ENCODE assay signal across 12 cellular contexts in the genomic region with DNA sequence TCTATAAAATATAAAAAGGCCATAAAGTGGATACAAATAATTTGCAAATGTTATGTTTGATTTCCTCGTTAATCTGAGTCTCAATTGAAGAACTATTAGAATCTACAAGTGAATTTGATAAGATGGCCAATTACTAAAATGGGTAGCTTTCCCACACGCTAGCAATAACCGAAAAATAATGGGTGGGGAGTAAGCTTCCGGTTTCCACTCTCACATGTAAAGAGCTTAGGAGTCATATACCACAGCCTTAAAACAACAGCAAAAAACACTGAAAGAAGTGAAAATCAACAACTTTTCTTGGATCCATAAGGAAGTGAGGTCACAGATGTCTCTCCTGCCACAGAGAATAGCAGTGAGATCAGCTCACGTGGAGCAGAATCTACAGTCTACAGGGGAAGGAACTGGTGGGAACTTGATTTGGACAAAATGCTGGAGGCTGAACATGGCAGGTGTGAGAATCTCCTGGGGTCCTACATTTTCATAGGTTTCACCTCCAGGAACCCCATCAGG. TPM values are rescaled to one million over a fixed set of nuclear protein-coding genes. Genes with fewer than 3 reads are reported as not detected.
DNase-seq lines count a peak whose midpoint lies in the region; ATAC-seq and TF ChIP-seq lines count a peak whose summit lies in the region.
"Had no signal": no experiment of that assay in that cellular context is flagged by ENCODE, and none has a peak within 500 bp of the region (broad histone marks: within the 10 kb centered on the region; RNA-seq: fewer than 3 reads in every experiment).

No MANE protein-coding gene starts in this region.

- no peaks in the 10 kb centered on the region for H3K27me3 ChIP-seq in heart left ventricle
- no peaks in the 10 kb centered on the region for H3K27me3 ChIP-seq in thymus (ENCODE audit: control insufficient read depth, insufficient read depth)
- H3K27me3 ChIP-seq: esophagus muscularis mucosa had no signal

- H3K4me1 Mint-ChIP-seq in T-helper 17 cell (peaks cover 36% of the 10 kb centered on the region), endothelial cell (ENCODE audit: unreplicated experiment) (peaks cover 13% of the 10 kb centered on the region)

- DNase-seq in heart left ventricle, result no peak
- DNase-seq in Right ventricle myocardium inferior (ENCODE audit: missing footprints), result no peak
- DNase-seq in T-helper 17 cell, result no peak
- no peak for DNase-seq in endothelial cell (ENCODE audit: low spot score)
- DNase-seq in NCI-H1048 (lab: John Stamatoyannopoulos, UW), result no peak
- no peak for DNase-seq in middle frontal gyrus (ENCODE audit: extremely low spot score, low spot score)
- DNase-seq: central memory CD4-positive, alpha-beta T cell; NCI-H446 treated with DMSO at 0.1 percent for 48 hours; retina had no signal

- H3K36me3 ChIP-seq in heart left ventricle (peaks cover 0 to 5% (median 0%) of the 10 kb centered on the region in 9 donors), thymus (ENCODE audit: control insufficient read depth, insufficient read depth) (peaks cover 11% of the 10 kb centered on the region)

- no peak for ATAC-seq in heart left ventricle
- no peak for ATAC-seq in Right ventricle myocardium inferior
- ATAC-seq in T-helper 17 cell, result no peak
- no peak for ATAC-seq in HG03521 (IDR thresholded peaks at IDR 0.05; ENCODE audit: unreplicated experiment)

- H3K27me3 Mint-ChIP-seq in T-helper 17 cell, result no peaks in the 10 kb centered on the region
- H3K27me3 Mint-ChIP-seq in endothelial cell (ENCODE audit: unreplicated experiment), result peaks cover 7% of the 10 kb centered on the region

- WGBS in heart left ventricle, 4 donors, result 58 to 71% (median 65%) methylated on average over 5 of the region's 5 CpGs
- WGBS in thymus, result 94% methylated on average over 5 of the region's 5 CpGs

- no peak for TF ChIP-seq POLR2A in heart left ventricle (IDR thresholded peaks at IDR 0.05)

- H3K4me3 ChIP-seq in heart left ventricle, result peak overlapping the region in 7 of 12 donors; percentile 35 to 52 (median 47)
- H3K4me3 ChIP-seq in thymus (ENCODE audit: low read length), result no peak overlapping the region

- TF ChIP-seq CTCF in heart left ventricle (IDR thresholded peaks at IDR 0.05) (no peak), endothelial cell (IDR thresholded peaks at IDR 0.05; ENCODE audit: unreplicated experiment) (no peak)

- H3K4me1 ChIP-seq in heart left ventricle (peaks cover 0 to 39% (median 19%) of the 10 kb centered on the region in 12 donors), thymus (ENCODE audit: control insufficient read depth, insufficient read depth, low read length) (peaks cover 6% of the 10 kb centered on the region)

- H3K9me3 ChIP-seq in heart left ventricle (peaks cover 0 to 4% (median 0%) of the 10 kb centered on the region in 12 donors), T-helper 17 cell (ENCODE audit: control insufficient read depth, low read length, poor library complexity, severe bottlenecking) (no peaks in the 10 kb centered on the region), thymus (ENCODE audit: control insufficient read depth) (no peaks in the 10 kb centered on the region)
- H3K9me3 ChIP-seq: esophagus muscularis mucosa had no signal

- H3K36me3 Mint-ChIP-seq in T-helper 17 cell (ENCODE audit: low read depth) (no peaks in the 10 kb centered on the region), endothelial cell (ENCODE audit: low read depth, unreplicated experiment) (peaks cover 19% of the 10 kb centered on the region)

- H3K27ac ChIP-seq in heart left ventricle (peak overlapping the region; percentile 62 to 92 (median 80)), thymus (ENCODE audit: low read depth) (peak overlapping the region; percentile 85)

- H3K27ac Mint-ChIP-seq in T-helper 17 cell (peak overlapping the region; percentile 93), endothelial cell (ENCODE audit: unreplicated experiment) (peak overlapping the region; percentile 93)

- intact Hi-C loops in heart left ventricle (cut with DNase I) (loop anchor here in 6 of 10 donors (2.0 to 10.0 kb wide), 4 partner anchors 18 to 264 kb away; partner anchors contain the start of genes STK25 (in 5 of the 6), FARP2 (in 2 of the 6), ATG4B (in 1 of the 6) and THAP4 (in 1 of the 6)), Right ventricle myocardium inferior (cut with DNase I) (loop anchor here (10.0 kb wide), 1 partner anchor 514 kb away; the partner anchor contains the start of gene MTERF4)

- no peaks in the 10 kb centered on the region for H3K9me3 Mint-ChIP-seq in endothelial cell (ENCODE audit: unreplicated experiment)

- H3K4me3 Mint-ChIP-seq in T-helper 17 cell, result peak overlapping the region; percentile 92
- peak overlapping the region; percentile 7 for H3K4me3 Mint-ChIP-seq in endothelial cell (ENCODE audit: unreplicated experiment)

RNA-seq across cellular contexts. Expression of gene THAP4, which starts 18.6 kb away (rescaled TPM):
- total RNA-seq in heart left ventricle (100 to 1,000 TPM in 1 of 9 donors, 10 to 100 TPM in 8; 61.7 to 106 (median 74.2) TPM), Right ventricle myocardium inferior (83.2 TPM), T-helper 17 cell (10 to 100 TPM; 28.0 to 36.9 TPM), endothelial cell (ENCODE audit: unreplicated experiment) (42.5 TPM)
- polyA plus RNA-seq in heart left ventricle (100 to 1,000 TPM in 1 of 2 donors, 10 to 100 TPM in 1; 81.5 to 110 TPM), thymus (34.0 TPM)

RNA-seq across cellular contexts. Expression of gene ATG4B, which starts 19.1 kb away (rescaled TPM):
- total RNA-seq in heart left ventricle (10 to 100 TPM; 37.8 to 67.9 (median 48.3) TPM), Right ventricle myocardium inferior (43.3 TPM), T-helper 17 cell (100 to 1,000 TPM; 104 to 119 TPM), endothelial cell (ENCODE audit: unreplicated experiment) (124 TPM)
- polyA plus RNA-seq in heart left ventricle (10 to 100 TPM; 35.9 to 75.1 TPM), thymus (68.0 TPM)

RNA-seq across cellular contexts. Expression of gene BOK, which starts 59.8 kb away (rescaled TPM):
- total RNA-seq in heart left ventricle (10 to 100 TPM in 3 of 9 donors, 1 to 10 TPM in 6; 1.7 to 22.3 (median 8.4) TPM), Right ventricle myocardium inferior (4.5 TPM), T-helper 17 cell (not detected), endothelial cell (ENCODE audit: unreplicated experiment) (110 TPM)
- polyA plus RNA-seq in heart left ventricle (1 to 10 TPM; 1.4 to 9.6 TPM), thymus (5.1 TPM)
